In genomic region chr12:78865297-78865955, GRCh38 we compare ENCODE assay signal across 10 cellular contexts. TPM values are rescaled to one million over a fixed set of nuclear protein-coding genes. Genes with fewer than 3 reads are reported as not detected.
DNase-seq lines count a peak whose midpoint lies in the region; ATAC-seq, FAIRE-seq and TF ChIP-seq lines count a peak whose summit lies in the region.
"Had no signal": no experiment of that assay in that cellular context is flagged by ENCODE, and none has a peak within 500 bp of the region (broad histone marks: within the 10 kb centered on the region; RNA-seq: fewer than 3 reads in every experiment).

No MANE protein-coding gene starts in this region.

- TF ChIP-seq CTCF in WERI-Rb-1 (IDR thresholded peaks at IDR 0.05; ENCODE audit: low read depth, low read length): no peak
- no peak for TF ChIP-seq CTCF in upper lobe of right lung (IDR thresholded peaks at IDR 0.05)

- H3K9me3 ChIP-seq in WERI-Rb-1 (ENCODE audit: severe bottlenecking) (no peaks in the 10 kb centered on the region), iPS-18c (ENCODE audit: control insufficient read depth, insufficient read depth, low read length) (no peaks in the 10 kb centered on the region), upper lobe of right lung (no peaks in the 10 kb centered on the region)

- peak; percentile 11 for DNase-seq in NCI-H345 treated with DMSO at 0.1 percent for 48 hours (lab: John Stamatoyannopoulos, UW; ENCODE audit: unreplicated experiment)
- DNase-seq in NCI-H345 (lab: John Stamatoyannopoulos, UW): no peak
- peak; percentile 20 for DNase-seq in WERI-Rb-1
- no peak for DNase-seq in upper lobe of right lung
- DNase-seq in RCC 7860 (ENCODE audit: low spot score): no peak
- no peak for DNase-seq in pons (ENCODE audit: low spot score)
- no peak for DNase-seq in activated CD4-positive, alpha-beta memory T cell treated with anti-CD3 and anti-CD28 coated beads for 36 hours
- DNase-seq: stimulated activated CD8-positive, alpha-beta memory T cell treated with anti-CD3 and anti-CD28 coated beads, Interleukin-4, amount 100 ng/mL, for 48 hours had no signal

- H3K27ac Mint-ChIP-seq in activated CD4-positive, alpha-beta memory T cell treated with anti-CD3 and anti-CD28 coated beads for 36 hours: no peak overlapping the region

- H3K4me3 Mint-ChIP-seq in activated CD4-positive, alpha-beta memory T cell treated with anti-CD3 and anti-CD28 coated beads for 36 hours: no peak overlapping the region
- H3K4me3 Mint-ChIP-seq: central memory CD8-positive, alpha-beta T cell had no signal

- no peaks in the 10 kb centered on the region for H3K4me1 Mint-ChIP-seq in activated CD4-positive, alpha-beta memory T cell treated with anti-CD3 and anti-CD28 coated beads for 36 hours (ENCODE audit: low read depth)
- H3K4me1 Mint-ChIP-seq: central memory CD8-positive, alpha-beta T cell had no signal

- POLR2A ChIA-PET in activated CD4-positive, alpha-beta memory T cell treated with anti-CD3 and anti-CD28 coated beads for 36 hours (lab: Charles Lee): no interaction called here

- peaks cover 9% of the 10 kb centered on the region for H3K4me1 ChIP-seq in upper lobe of right lung

- peaks cover 2% of the 10 kb centered on the region for H3K9me3 Mint-ChIP-seq in activated CD4-positive, alpha-beta memory T cell treated with anti-CD3 and anti-CD28 coated beads for 36 hours

- CTCF ChIA-PET in activated CD4-positive, alpha-beta memory T cell treated with anti-CD3 and anti-CD28 coated beads for 36 hours (lab: Charles Lee): no interaction called here

- intact Hi-C loops in upper lobe of right lung (cut with DNase I): no loop called here
- intact Hi-C loops in activated CD4-positive, alpha-beta memory T cell treated with anti-CD3 and anti-CD28 coated beads for 36 hours (cut with micrococcal nuclease): no loop called here

- H3K27ac ChIP-seq in WERI-Rb-1 (peak overlapping the region; percentile 77), upper lobe of right lung (no peak overlapping the region)

- peaks cover 13% of the 10 kb centered on the region for H3K27me3 Mint-ChIP-seq in activated CD4-positive, alpha-beta memory T cell treated with anti-CD3 and anti-CD28 coated beads for 36 hours
- H3K27me3 Mint-ChIP-seq: central memory CD8-positive, alpha-beta T cell had no signal

- no peak for FAIRE-seq in RCC 7860 (lab: Jason Lieb, UNC)

- H3K4me3 ChIP-seq in WERI-Rb-1 (ENCODE audit: low read depth, low read length) (peak overlapping the region; percentile 99), iPS-18c (ENCODE audit: insufficient read depth, low read depth, low read length) (peak overlapping the region; percentile 81), upper lobe of right lung (peak overlapping the region; percentile 44)

- H3K36me3 Mint-ChIP-seq in activated CD4-positive, alpha-beta memory T cell treated with anti-CD3 and anti-CD28 coated beads for 36 hours: no peaks in the 10 kb centered on the region

- H3K27me3 ChIP-seq in WERI-Rb-1 (ENCODE audit: insufficient read depth, low read depth, severe bottlenecking) (no peaks in the 10 kb centered on the region), upper lobe of right lung (peaks cover 30% of the 10 kb centered on the region)

- H3K36me3 ChIP-seq in WERI-Rb-1 (no peaks in the 10 kb centered on the region), upper lobe of right lung (no peaks in the 10 kb centered on the region)

- no peak for ATAC-seq in upper lobe of right lung

RNA-seq across cellular contexts. Expression of gene SYT1, which starts 0.9 kb away (rescaled TPM):
- 0.58 TPM for total RNA-seq in upper lobe of right lung
- not detected for total RNA-seq in activated CD4-positive, alpha-beta memory T cell treated with anti-CD3 and anti-CD28 coated beads for 36 hours

Comparison
In these comparisons a context has a peak if more than half of its experiments do, and no peak if none do; other contexts are left out.
1. DNase-seq: peak in NCI-H345 treated with DMSO at 0.1 percent for 48 hours (single experiment) and WERI-Rb-1 (single experiment); none in NCI-H345 (single experiment), upper lobe of right lung (single experiment), RCC 7860 (single experiment), pons (single experiment) and activated CD4-positive, alpha-beta memory T cell treated with anti-CD3 and anti-CD28 coated beads for 36 hours (single experiment).
2. H3K4me3 ChIP-seq: peak in every context shown above with its lines; median percentile 99 in WERI-Rb-1; 81 in iPS-18c; 44 in upper lobe of right lung.